14 cellular contexts compared by ENCODE assay signal in the genomic region with DNA sequence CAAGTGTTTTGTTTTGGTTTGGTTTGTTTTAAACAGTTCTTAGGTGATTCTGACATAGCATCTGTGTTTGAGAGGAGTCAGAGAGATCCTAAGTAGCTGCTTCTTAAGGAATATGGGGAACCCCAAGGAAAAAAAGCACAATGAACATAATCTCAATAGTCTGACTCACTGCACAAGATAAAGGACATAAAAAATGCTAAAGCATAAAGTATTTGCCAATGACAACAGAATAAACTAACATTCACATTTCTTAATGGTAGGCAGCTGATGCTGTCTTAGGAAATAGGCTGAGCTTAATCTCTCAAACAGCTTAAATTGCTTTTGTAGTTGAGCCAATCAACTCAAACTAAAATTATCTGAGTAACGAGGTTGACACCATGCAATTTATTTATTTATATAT. TPM values are rescaled to one million over a fixed set of nuclear protein-coding genes. Genes with fewer than 3 reads are reported as not detected.
DNase-seq lines count a peak whose midpoint lies in the region; ATAC-seq and TF ChIP-seq lines count a peak whose summit lies in the region.
"Had no signal": no experiment of that assay in that cellular context is flagged by ENCODE, and none has a peak within 500 bp of the region (broad histone marks: within the 10 kb centered on the region; RNA-seq: fewer than 3 reads in every experiment).

No MANE protein-coding gene starts in this region.

- DNase-seq in A172 (ENCODE audit: low spot score), result peak; percentile 14
- peak; percentile 61 for DNase-seq in GM04503 (ENCODE audit: low read depth)
- DNase-seq in astrocyte of the spinal cord (ENCODE audit: low read depth, low spot score), result peak; percentile 56
- DNase-seq in foreskin fibroblast, result peak; percentile 54 to 71
- DNase-seq in heart right ventricle, result no peak
- DNase-seq in GDM1 (lab: John Stamatoyannopoulos, UW), result no peak
- DNase-seq: endodermal cell, left cardiac atrium, MM.1S, NCI-H2029 had no signal

- ATAC-seq in HG02571 (IDR thresholded peaks at IDR 0.05; ENCODE audit: unreplicated experiment), result no peak
- ATAC-seq in GM19395 (IDR thresholded peaks at IDR 0.05; ENCODE audit: unreplicated experiment), result no peak
- ATAC-seq in heart right ventricle, result no peak
- ATAC-seq: left cardiac atrium had no signal

- peaks cover 0 to 46% (median 21%) of the 10 kb centered on the region in 9 donors for H3K4me1 ChIP-seq in heart right ventricle

- no peak for TF ChIP-seq CTCF in astrocyte of the spinal cord (IDR thresholded peaks at IDR 0.05; ENCODE audit: low read depth, low read length)
- TF ChIP-seq CTCF in foreskin fibroblast (IDR thresholded peaks at IDR 0.05; ENCODE audit: low read depth, low read length), result no peak
- TF ChIP-seq CTCF in heart right ventricle (IDR thresholded peaks at IDR 0.05), result no peak

- 42 to 58% methylated on average over 1 of the region's 1 CpG for WGBS in heart right ventricle, 2 donors

- intact Hi-C loops in heart right ventricle (cut with DNase I), result no loop called here

- in situ Hi-C loops in astrocyte of the spinal cord (cut with HindIII; ENCODE audit: low sequenced_read_pairs), result no loop called here

- H3K36me3 ChIP-seq in heart right ventricle, result no peaks in the 10 kb centered on the region
- H3K36me3 ChIP-seq: cardiac muscle cell had no signal

- H3K4me3 ChIP-seq in astrocyte of the spinal cord (ENCODE audit: low read depth, low read length), result no peak overlapping the region
- no peak overlapping the region for H3K4me3 ChIP-seq in foreskin fibroblast (ENCODE audit: low read depth in 1 of 2, low read length in 2 of 2)
- peak overlapping the region in 1 of 10 donors; percentile 99 for H3K4me3 ChIP-seq in heart right ventricle
- H3K4me3 ChIP-seq: cardiac muscle cell, hepatocyte had no signal

- no peak overlapping the region for H3K27ac ChIP-seq in heart right ventricle
- H3K27ac ChIP-seq: cardiac muscle cell had no signal

- no peaks in the 10 kb centered on the region for H3K27me3 ChIP-seq in heart right ventricle
- H3K27me3 ChIP-seq: cardiac muscle cell, hepatocyte had no signal

- H3K9me3 ChIP-seq in heart right ventricle, result no peaks in the 10 kb centered on the region

RNA-seq across cellular contexts. Expression of gene NCEH1, which starts 2.9 kb away (rescaled TPM):
- 18.5 and 23.8 TPM in 2 replicates for total RNA-seq in A172 (2014; rRNA removed; shearing (Covaris generic))
- total RNA-seq in heart right ventricle, result 10 to 100 TPM; 40.8 to 66.4 (median 51.8) TPM
- 10 to 100 TPM in 1 of 2 donors, 1 to 10 TPM in 1; 8.7 to 12.7 TPM for polyA plus RNA-seq in heart right ventricle

RNA-seq across cellular contexts. Expression of gene ECT2, which starts 42.6 kb away (rescaled TPM):
- total RNA-seq in A172 (2014; rRNA removed; shearing (Covaris generic)), result 125 and 144 TPM in 2 replicates
- 1 to 10 TPM; 2.9 to 8.0 (median 5.5) TPM for total RNA-seq in heart right ventricle
- 1 to 10 TPM; 2.0 to 2.2 TPM for polyA plus RNA-seq in heart right ventricle

Comparison
In these comparisons a context has a peak if more than half of its experiments do, and no peak if none do; other contexts are left out.
1. DNase-seq: peak in A172 (single experiment), GM04503 (single experiment), astrocyte of the spinal cord (single experiment) and foreskin fibroblast (2 of 2); none in heart right ventricle (0 of 2) and GDM1 (single experiment).
2. RNA of gene ECT2, which starts 42.6 kb away (total RNA-seq): 125 to 144 TPM in A172; 2.9 to 8.0 TPM in heart right ventricle; every median in the first group is over 10 times any median in the second.